Comparison of ENCODE assay signal across 8 cellular contexts in the genomic region with DNA sequence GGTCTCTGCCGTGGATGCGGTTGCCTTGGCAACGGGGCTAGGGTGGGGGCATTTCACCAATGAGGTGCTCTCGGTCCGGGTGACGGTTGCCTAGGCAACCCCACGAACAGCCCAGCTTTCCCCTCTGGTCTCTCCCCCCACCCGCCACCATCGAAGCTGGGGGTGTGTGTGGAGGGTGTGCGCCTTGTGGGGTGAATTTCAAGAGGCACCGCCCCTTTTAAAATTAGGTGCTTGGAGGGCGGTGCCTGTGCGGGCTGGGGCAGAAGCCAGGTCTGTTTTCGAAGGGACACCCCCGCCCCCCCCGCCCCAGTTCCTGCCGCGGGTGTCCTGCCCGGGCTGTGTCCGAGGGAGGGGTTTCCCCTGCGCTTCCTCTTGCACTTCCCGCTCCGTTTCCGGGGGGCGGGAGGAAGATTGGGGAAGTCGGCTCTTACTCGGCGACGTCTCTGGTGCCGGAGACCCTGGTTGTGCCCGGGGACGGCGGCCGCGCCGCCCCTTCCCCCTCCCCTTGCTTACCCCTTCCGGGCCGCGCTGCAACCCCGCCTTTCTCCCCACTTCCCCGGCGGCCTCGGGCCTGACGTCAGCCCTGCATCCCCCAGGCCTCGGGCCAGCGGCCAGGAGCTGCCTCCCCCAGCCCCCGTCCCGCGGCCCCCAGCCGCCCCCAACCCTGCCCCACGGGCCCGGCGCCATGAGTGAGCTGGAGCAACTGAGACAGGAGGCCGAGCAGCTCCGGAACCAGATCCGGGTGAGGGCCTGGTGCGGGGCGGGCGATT. TPM values are rescaled to one million over a fixed set of nuclear protein-coding genes. Genes with fewer than 3 reads are reported as not detected.
DNase-seq lines count a peak whose midpoint lies in the region; ATAC-seq and TF ChIP-seq lines count a peak whose summit lies in the region.

No MANE protein-coding gene starts in this region.

- no peak overlapping the region for H3K27ac ChIP-seq in PC-9

- H3K36me3 Mint-ChIP-seq in activated T-helper 17 cell treated with anti-CD3 and anti-CD28 coated beads, Interleukin-2, amount 50 U/mL, for 72 hours (ENCODE audit: low read depth) = peaks cover 57% of the 10 kb centered on the region
- peaks cover 22% of the 10 kb centered on the region for H3K36me3 Mint-ChIP-seq in nephron (ENCODE audit: low read depth)

- no peak overlapping the region for H2AFZ ChIP-seq in PC-9

- CTCF ChIA-PET in PC-9 (lab: Charles Lee) = interaction anchor here (0.7 kb wide), 1 partner anchor 114 kb away, joined by 7 read pairs; no protein-coding TSS in a partner anchor

- H3K4me3 ChIP-seq in PC-9 = peak overlapping the region; percentile 99; the same call in 1 of the 2 replicates

- peaks cover 24% of the 10 kb centered on the region; the same call in 1 of the 2 replicates for H3F3A ChIP-seq in PC-9 (ENCODE audit: insufficient read depth, low read depth)

- intact Hi-C loops in PC-9 (cut with micrococcal nuclease; ENCODE audit: unreplicated experiment) = no loop called here

- H3K4me2 ChIP-seq in PC-9 = peak overlapping the region; percentile 81

- no peaks in the 10 kb centered on the region for H3K27me3 Mint-ChIP-seq in activated T-helper 17 cell treated with anti-CD3 and anti-CD28 coated beads, Interleukin-2, amount 50 U/mL, for 72 hours
- H3K27me3 Mint-ChIP-seq in nephron (ENCODE audit: low read depth) = peaks cover 8% of the 10 kb centered on the region

- no TSS peak for BruUV-seq in PC-9 (replicated peaks; lab: Mats Ljungman, UMichigan)

- ATAC-seq in HG03066 (IDR thresholded peaks at IDR 0.05; ENCODE audit: low read depth, unreplicated experiment) = peak; percentile 41
- ATAC-seq in activated T-helper 17 cell treated with anti-CD3 and anti-CD28 coated beads, Interleukin-2, amount 50 U/mL, for 72 hours (replicated peaks) = peak; percentile 51

- POLR2A ChIA-PET in PC-9 (lab: Charles Lee; ENCODE audit: unreplicated experiment) = interaction anchor here (0.5 kb wide), 1 partner anchor 720 kb away, joined by 8 read pairs; no protein-coding TSS in a partner anchor

- H3K27ac Mint-ChIP-seq in activated T-helper 17 cell treated with anti-CD3 and anti-CD28 coated beads, Interleukin-2, amount 50 U/mL, for 72 hours = peak overlapping the region; percentile 76
- peak overlapping the region in 1 of 3 experiments; percentile 78 for H3K27ac Mint-ChIP-seq in nephron

- H3K36me3 ChIP-seq in PC-9 (ENCODE audit: low read depth) = peaks cover 13% of the 10 kb centered on the region; the same call in 1 of the 2 replicates

- H3K9me2 ChIP-seq in PC-9 (ENCODE audit: insufficient read depth) = no peaks in the 10 kb centered on the region

- no peaks in the 10 kb centered on the region for H3K9me3 Mint-ChIP-seq in activated T-helper 17 cell treated with anti-CD3 and anti-CD28 coated beads, Interleukin-2, amount 50 U/mL, for 72 hours
- no peaks in the 10 kb centered on the region for H3K9me3 Mint-ChIP-seq in nephron

- no peaks in the 10 kb centered on the region for H3K9me3 ChIP-seq in PC-9 (ENCODE audit: insufficient read depth, low read depth)

- H3K4me3 Mint-ChIP-seq in activated T-helper 17 cell treated with anti-CD3 and anti-CD28 coated beads, Interleukin-2, amount 50 U/mL, for 72 hours = peak overlapping the region; percentile 72
- H3K4me3 Mint-ChIP-seq in nephron = peak overlapping the region; percentile 85 to 88 (median 86)

- H4K20me1 ChIP-seq in PC-9 (ENCODE audit: insufficient read depth) = peaks cover 34% of the 10 kb centered on the region

- H3K27me3 ChIP-seq in PC-9 (ENCODE audit: insufficient read depth, low read depth) = no peaks in the 10 kb centered on the region

- DNase-seq in DMS 273 (lab: John Stamatoyannopoulos, UW; ENCODE audit: unreplicated experiment) (peak; percentile 88), DMS 273 treated with DMSO at 0.1 percent for 48 hours (lab: John Stamatoyannopoulos, UW) (no peak), PC-9 (peak in 1 of 2 experiments; percentile 51), fibroblast of peridontal ligament (ENCODE audit: extremely low read depth) (peak; percentile 46)
- DNase-seq in stimulated activated naive CD4-positive, alpha-beta T cell treated with Interleukin-2 at 50 U/mL for 16 hours (lab: John Stamatoyannopoulos, UW) = peak; percentile 83

- peaks cover 24% of the 10 kb centered on the region for H3K79me2 ChIP-seq in PC-9 (ENCODE audit: low read depth)

- H3K4me1 ChIP-seq in PC-9 (replicated peaks; ENCODE audit: insufficient read depth) = no peaks in the 10 kb centered on the region; the same call in 1 of the 2 replicates

- TF ChIP-seq CTCF in PC-9 (conservative IDR thresholded peaks at IDR 0.05) = no peak
- TF ChIP-seq CTCF in nephron (IDR thresholded peaks at IDR 0.05; ENCODE audit: unreplicated experiment in 3 of 3) = no peak

- H3K4me1 Mint-ChIP-seq in activated T-helper 17 cell treated with anti-CD3 and anti-CD28 coated beads, Interleukin-2, amount 50 U/mL, for 72 hours = peaks cover 24% of the 10 kb centered on the region
- H3K4me1 Mint-ChIP-seq in nephron = peaks cover 5% of the 10 kb centered on the region

RNA-seq across cellular contexts. Expression of gene GNB2, which starts 2.2 kb away (rescaled TPM):
- 299 and 326 TPM in 2 replicates for total RNA-seq in PC-9 (2021)
- 100 to 1,000 TPM; 181 to 271 TPM for total RNA-seq in activated T-helper 17 cell treated with anti-CD3 and anti-CD28 coated beads, Interleukin-2, amount 50 U/mL, for 72 hours

RNA-seq across cellular contexts. Expression of gene GIGYF1, which starts 18.3 kb away (rescaled TPM):
- total RNA-seq in PC-9 (2021) = 55.1 and 64.2 TPM in 2 replicates
- 10 to 100 TPM; 40.2 to 53.1 TPM for total RNA-seq in activated T-helper 17 cell treated with anti-CD3 and anti-CD28 coated beads, Interleukin-2, amount 50 U/mL, for 72 hours

RNA-seq across cellular contexts. Expression of gene ACTL6B, which starts 19.5 kb away (rescaled TPM):
- not detected in 2 replicates for total RNA-seq in PC-9 (2021)
- total RNA-seq in activated T-helper 17 cell treated with anti-CD3 and anti-CD28 coated beads, Interleukin-2, amount 50 U/mL, for 72 hours = not detected

RNA-seq across cellular contexts. Expression of gene POP7, which starts 30.2 kb away (rescaled TPM):
- total RNA-seq in PC-9 (2021) = 59.4 and 62.7 TPM in 2 replicates
- 10 to 100 TPM; 29.6 to 68.9 TPM for total RNA-seq in activated T-helper 17 cell treated with anti-CD3 and anti-CD28 coated beads, Interleukin-2, amount 50 U/mL, for 72 hours

RNA-seq across cellular contexts. Expression of gene TFR2, which starts 34.4 kb away (rescaled TPM):
- total RNA-seq in PC-9 (2021) = 4.8 and 6.2 TPM in 2 replicates
- total RNA-seq in activated T-helper 17 cell treated with anti-CD3 and anti-CD28 coated beads, Interleukin-2, amount 50 U/mL, for 72 hours = 10 to 100 TPM; 30.8 to 39.4 TPM
